In the genomic region with DNA sequence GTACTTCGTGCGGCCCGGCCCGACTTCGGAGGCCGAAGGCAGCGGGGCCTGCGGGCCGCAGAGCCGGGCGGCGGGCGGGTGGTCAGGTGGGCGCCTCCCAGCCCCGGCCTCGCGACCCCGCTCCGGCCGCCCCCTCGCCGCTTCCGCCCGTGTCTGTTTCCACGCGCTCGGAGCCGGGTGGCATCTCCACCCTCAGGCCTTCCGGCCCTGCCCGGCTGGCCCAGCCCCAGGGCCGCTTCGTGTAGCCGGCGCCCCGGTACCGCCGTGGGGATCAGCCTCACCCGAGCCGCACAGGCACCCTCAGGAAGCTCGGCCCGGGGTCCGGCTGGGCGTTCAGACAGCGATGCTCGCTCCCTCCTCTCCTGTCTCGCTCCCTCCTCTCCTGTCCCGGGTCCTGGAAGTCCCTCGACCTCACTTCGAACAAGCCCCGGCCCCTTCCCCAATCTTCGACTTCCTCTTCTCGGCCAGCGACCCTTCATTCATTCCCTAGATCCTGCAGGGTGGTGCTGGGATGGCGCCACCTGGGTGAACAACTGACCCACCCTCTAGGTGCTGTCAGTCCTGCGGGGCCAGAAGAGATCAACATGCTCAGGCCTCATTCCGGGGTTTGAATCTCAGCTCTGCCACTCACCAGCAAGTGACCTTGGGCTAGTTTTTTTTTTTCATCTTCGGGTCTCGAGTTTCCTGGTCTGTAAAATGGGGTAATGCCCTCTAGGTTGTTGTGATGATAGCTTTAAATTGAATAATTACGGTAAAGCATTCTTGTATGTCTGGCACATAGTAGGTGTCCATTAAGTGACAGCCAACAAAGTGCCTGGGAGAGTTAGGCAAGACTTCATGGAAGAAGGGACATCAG, we compare ENCODE assay signal across 8 cellular contexts. TPM values are rescaled to one million over a fixed set of nuclear protein-coding genes. Genes with fewer than 3 reads are reported as not detected.
A peak's percentile ranks its signal among the peaks of the same experiment; 100 is the strongest.
DNase-seq lines count a peak whose midpoint lies in the region; ATAC-seq and TF ChIP-seq lines count a peak whose summit lies in the region.

No MANE protein-coding gene starts in this region.

- CTCF ChIA-PET in HEK293T (lab: Yijun Ruan, JAX): interaction anchor here (0.6 to 1.0 kb wide), 2 partner anchors 136 to 608 kb away, joined by 3 to 4 read pairs; no protein-coding TSS in a partner anchor

- peak overlapping the region; percentile 83 for H3K4me2 ChIP-seq in osteoblast (ENCODE audit: insufficient read depth, low read length)

- peak; percentile 58 for ATAC-seq in foreskin keratinocyte

- peaks cover 22% of the 10 kb centered on the region for H4K20me1 ChIP-seq in osteoblast (ENCODE audit: insufficient read depth, low read length)

- H3K4me1 ChIP-seq in foreskin keratinocyte: no peaks in the 10 kb centered on the region
- H3K4me1 ChIP-seq in osteoblast (ENCODE audit: insufficient read depth, low read length): peaks cover 6% of the 10 kb centered on the region

- H3K27ac ChIP-seq in foreskin keratinocyte (peak overlapping the region; percentile 87), osteoblast (ENCODE audit: low read depth, low read length) (peak overlapping the region; percentile 66)

- peaks cover 30% of the 10 kb centered on the region for H3K36me3 ChIP-seq in osteoblast (ENCODE audit: insufficient read depth, low read length)

- DNase-seq in NCI-H748 (lab: John Stamatoyannopoulos, UW; ENCODE audit: unreplicated experiment): peak; percentile 36
- no peak for DNase-seq in NCI-H748 treated with DMSO at 0.1 percent for 48 hours (lab: John Stamatoyannopoulos, UW)
- DNase-seq in HEK293T (ENCODE audit: extremely low spot score): peak; percentile 31
- DNase-seq in LoVo (ENCODE audit: low spot score): peak; percentile 30
- DNase-seq in activated T-cell treated with anti-CD3 and anti-CD28 coated beads, Interleukin-2, amount 50 U/mL, for 48 hours: peak; percentile 64 to 72
- peak in 1 of 2 donors; percentile 26 for DNase-seq in foreskin keratinocyte
- DNase-seq in osteoblast (ENCODE audit: insufficient read length, low spot score, missing footprints): peak; percentile 92
- DNase-seq in NCI-H1105 (lab: John Stamatoyannopoulos, UW): no peak

- POLR2A ChIA-PET in HEK293T (lab: Yijun Ruan, JAX): interaction anchor here (0.6 to 2.0 kb wide), 4 partner anchors 8 to 21 kb away, joined by 3 to 5 read pairs (median 3); no protein-coding TSS in a partner anchor

- H3K79me2 ChIP-seq in osteoblast (ENCODE audit: insufficient read depth, low read length): peaks cover 55% of the 10 kb centered on the region

- TF ChIP-seq CTCF in foreskin keratinocyte (conservative IDR thresholded peaks at IDR 0.05) (peak; percentile 27), osteoblast (IDR thresholded peaks at IDR 0.05; ENCODE audit: extremely low read depth, low read depth, low read length) (no peak)

- peak overlapping the region; percentile 94 for H3K4me3 ChIP-seq in osteoblast (ENCODE audit: insufficient read depth, low read length)

- no peaks in the 10 kb centered on the region for H3K27me3 ChIP-seq in foreskin keratinocyte
- no peaks in the 10 kb centered on the region for H3K27me3 ChIP-seq in osteoblast (ENCODE audit: insufficient read depth, low read length)

- no peaks in the 10 kb centered on the region for H3K9me3 ChIP-seq in osteoblast (ENCODE audit: low read depth, low read length)

- peak overlapping the region; percentile 40 for H2AFZ ChIP-seq in osteoblast (ENCODE audit: low read length)

TF ChIP-seq in HEK293T, 16 proteins besides CTCF, POLR2A, EP300 and RAD21:
- TF ChIP-seq PKNOX1 (IDR thresholded peaks at IDR 0.05): peak; percentile 2; the same call in 1 of the 2 replicates
- TF ChIP-seq FOXM1 (IDR thresholded peaks at IDR 0.05; ENCODE audit: borderline replicate concordance): no peak
- TF ChIP-seq NFRKB (IDR thresholded peaks at IDR 0.05): no peak
- TF ChIP-seq FOXK2 (IDR thresholded peaks at IDR 0.05): no peak
- peak; percentile 30; the same call in 1 of the 2 replicates for TF ChIP-seq ZNF384 (IDR thresholded peaks at IDR 0.05)
- TF ChIP-seq CTBP1 (IDR thresholded peaks at IDR 0.05; ENCODE audit: borderline replicate concordance): no peak
- TF ChIP-seq SP1 (IDR thresholded peaks at IDR 0.05): no peak
- no peak for TF ChIP-seq ARNT (IDR thresholded peaks at IDR 0.05)
- no peak for TF ChIP-seq ELF4 (IDR thresholded peaks at IDR 0.05)
- TF ChIP-seq BHLHE40 (IDR thresholded peaks at IDR 0.05; ENCODE audit: borderline replicate concordance): no peak
- TF ChIP-seq LEF1 (IDR thresholded peaks at IDR 0.05; ENCODE audit: borderline replicate concordance): no peak
- no peak for TF ChIP-seq L3MBTL2 (conservative IDR thresholded peaks at IDR 0.05)
- TF ChIP-seq TARDBP (IDR thresholded peaks at IDR 0.05): no peak
- TF ChIP-seq FOXA1 (IDR thresholded peaks at IDR 0.05): no peak

RNA-seq across cellular contexts. Expression of gene VPS4A, which starts 0.6 kb away (rescaled TPM):
- total RNA-seq in foreskin keratinocyte (37.8 and 43.1 TPM in 2 replicates), osteoblast (31.8 and 32.6 TPM in 2 replicates)
- polyA plus RNA-seq in foreskin keratinocyte: 50.4 and 52.1 TPM in 2 replicates

RNA-seq across cellular contexts. Expression of gene PDF, which starts 18.6 kb away (rescaled TPM):
- total RNA-seq in foreskin keratinocyte (10.3 and 11.2 TPM in 2 replicates), osteoblast (11.2 and 13.0 TPM in 2 replicates)
- 11.8 and 14.4 TPM in 2 replicates for polyA plus RNA-seq in foreskin keratinocyte

RNA-seq across cellular contexts. Expression of gene COG8, which starts 27.6 kb away (rescaled TPM):
- 23.5 and 23.9 TPM in 2 replicates for total RNA-seq in foreskin keratinocyte
- polyA plus RNA-seq in foreskin keratinocyte: 16.9 and 17.6 TPM in 2 replicates
- 34.0 and 38.6 TPM in 2 replicates for total RNA-seq in osteoblast

RNA-seq across cellular contexts. Expression of gene NIP7, which starts 27.8 kb away (rescaled TPM):
- total RNA-seq in foreskin keratinocyte (45.9 and 54.7 TPM in 2 replicates), osteoblast (20.6 and 22.8 TPM in 2 replicates)
- polyA plus RNA-seq in foreskin keratinocyte: 30.2 and 40.3 TPM in 2 replicates

RNA-seq across cellular contexts. Expression of gene TMED6, which starts 39.8 kb away (rescaled TPM):
- total RNA-seq in foreskin keratinocyte (0.24 TPM in 1 of 2 replicates, not detected in the other), osteoblast (0.29 and 0.72 TPM in 2 replicates)
- 0.08 TPM in 1 of 2 replicates, not detected in the other for polyA plus RNA-seq in foreskin keratinocyte

Comparison
In these comparisons a context has a peak if more than half of its experiments do, and no peak if none do; other contexts are left out.
1. DNase-seq: peak in NCI-H748 (single experiment), HEK293T (single experiment), LoVo (single experiment), activated T-cell treated with anti-CD3 and anti-CD28 coated beads, Interleukin-2, amount 50 U/mL, for 48 hours (2 of 2) and osteoblast (single experiment); none in NCI-H748 treated with DMSO at 0.1 percent for 48 hours (single experiment) and NCI-H1105 (single experiment).